Comparison of ENCODE assay signal across 1 cellular context in the genomic region with DNA sequence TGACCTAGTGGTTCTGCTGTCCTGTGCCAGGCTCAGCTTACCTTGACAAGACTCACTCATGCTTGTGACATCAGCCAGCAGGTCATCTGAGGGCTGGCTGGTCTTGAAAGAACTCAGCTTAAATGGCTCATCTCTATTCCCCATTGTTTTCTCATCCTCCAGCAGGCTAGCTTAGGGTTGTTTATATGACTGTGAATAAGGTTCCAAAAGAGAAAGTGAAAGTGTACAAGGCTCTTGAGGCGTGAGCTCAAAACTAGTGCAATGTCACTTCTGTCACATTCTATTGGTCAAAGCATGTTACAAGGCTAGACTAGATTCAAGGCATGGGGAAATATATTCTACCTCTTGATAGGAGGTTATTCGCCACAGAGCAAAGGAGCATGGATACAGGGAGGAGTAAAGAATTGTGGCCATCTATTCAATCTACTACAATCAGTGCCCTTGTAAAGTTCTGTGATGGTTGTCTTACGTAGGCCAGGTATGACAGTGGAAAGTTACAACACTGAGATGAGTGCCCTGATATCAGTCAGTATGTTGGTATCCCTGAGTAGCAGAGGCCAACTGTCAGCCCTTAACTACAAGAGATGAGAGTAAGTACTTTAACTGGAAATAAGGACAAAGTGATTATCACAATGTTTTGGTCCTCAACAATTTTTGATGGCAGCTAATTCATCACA.
TF ChIP-seq lines count a peak whose summit lies in the region.

No MANE protein-coding gene starts in this region.

TF ChIP-seq in HepG2, 621 proteins besides CTCF, POLR2A, EP300 and RAD21:
- TF ChIP-seq ZBTB49 (CRISPR knock-in tag; IDR thresholded peaks at IDR 0.05; ENCODE audit: borderline replicate concordance) (no peak), IRF2 (CRISPR knock-in tag; IDR thresholded peaks at IDR 0.05) (0 out of 2 replicates have a peak, but pooled peaks have one; percentile 24), PCBP2 (optimal IDR thresholded peaks at IDR 0.05; ENCODE audit: low read depth, low read length, poor library complexity, severe bottlenecking) (no peak), TMF1 (CRISPR knock-in tag; IDR thresholded peaks at IDR 0.05; ENCODE audit: low read depth) (no peak)
